In genomic region chr16:72937916-72938315, GRCh38 we compare ENCODE assay signal across 17 cellular contexts.
DNase-seq lines count a peak whose midpoint lies in the region; ATAC-seq, FAIRE-seq and TF ChIP-seq lines count a peak whose summit lies in the region.
"Had no signal": no experiment of that assay in that cellular context is flagged by ENCODE, and none has a peak within 500 bp of the region (broad histone marks: within the 10 kb centered on the region; RNA-seq: fewer than 3 reads in every experiment).

No MANE protein-coding gene starts in this region.

- peaks cover 0 to 9% (median 3%) of the 10 kb centered on the region in 5 donors for H3K27me3 Mint-ChIP-seq in naive thymus-derived CD4-positive, alpha-beta T cell
- H3K27me3 Mint-ChIP-seq: activated CD8-positive, alpha-beta T cell treated with anti-CD3 and anti-CD28 coated beads for 36 hours had no signal

- H4K20me1 ChIP-seq in smooth muscle cell (ENCODE audit: low read depth), result peaks cover 59% of the 10 kb centered on the region

- CTCF ChIA-PET in naive thymus-derived CD4-positive, alpha-beta T cell (lab: Charles Lee), result no interaction called here

- H3K27ac Mint-ChIP-seq in naive thymus-derived CD4-positive, alpha-beta T cell, result no peak overlapping the region
- H3K27ac Mint-ChIP-seq: activated CD8-positive, alpha-beta T cell treated with anti-CD3 and anti-CD28 coated beads for 36 hours; stimulated activated effector memory CD8-positive, alpha-beta T cell treated with anti-CD3 and anti-CD28 coated beads, Interleukin-12 subunit alpha, Interleukin-12 subunit beta, amount 100 ng/mL, for 72 hours had no signal

- H3K9ac ChIP-seq in kidney (ENCODE audit: low read length in 2 of 2) (no peak overlapping the region), smooth muscle cell (ENCODE audit: low read depth) (no peak overlapping the region)

- H3K4me1 ChIP-seq in Peyer's patch (peaks cover 0 to 15% (median 0%) of the 10 kb centered on the region in 4 donors), kidney (ENCODE audit: control insufficient read depth in 1 of 2, insufficient read depth in 1 of 2, low read depth in 1 of 2, low read length in 2 of 2) (peaks cover 5% of the 10 kb centered on the region in 2 donors), smooth muscle cell (ENCODE audit: low read depth) (peaks cover 18% of the 10 kb centered on the region)
- no peaks in the 10 kb centered on the region for H3K4me1 ChIP-seq in naive thymus-derived CD4-positive, alpha-beta T cell (ENCODE audit: control insufficient read depth in 2 of 2, insufficient read depth in 2 of 2, low read length in 2 of 2)

- no peak overlapping the region for H3K4me3 ChIP-seq in Peyer's patch
- no peak overlapping the region for H3K4me3 ChIP-seq in kidney (ENCODE audit: low read length in 2 of 2)
- H3K4me3 ChIP-seq in smooth muscle cell, result no peak overlapping the region
- H3K4me3 ChIP-seq in naive thymus-derived CD4-positive, alpha-beta T cell (ENCODE audit: low read length), result no peak overlapping the region
- H3K4me3 ChIP-seq: left lung, ovary had no signal

- H3K9me3 Mint-ChIP-seq in naive thymus-derived CD4-positive, alpha-beta T cell, result peaks cover 0 to 4% (median 0%) of the 10 kb centered on the region in 11 donors
- H3K9me3 Mint-ChIP-seq: activated CD8-positive, alpha-beta T cell treated with anti-CD3 and anti-CD28 coated beads for 36 hours had no signal

- no peak overlapping the region for H3K4me3 Mint-ChIP-seq in naive thymus-derived CD4-positive, alpha-beta T cell
- H3K4me3 Mint-ChIP-seq: activated CD8-positive, alpha-beta T cell treated with anti-CD3 and anti-CD28 coated beads for 36 hours; stimulated activated effector memory CD8-positive, alpha-beta T cell treated with anti-CD3 and anti-CD28 coated beads, Interleukin-12 subunit alpha, Interleukin-12 subunit beta, amount 100 ng/mL, for 72 hours had no signal

- TF ChIP-seq CTCF in Peyer's patch (IDR thresholded peaks at IDR 0.05), result no peak
- TF ChIP-seq CTCF in kidney (IDR thresholded peaks at IDR 0.05; ENCODE audit: borderline replicate concordance, extremely low read depth, insufficient read depth), result no peak
- TF ChIP-seq CTCF in smooth muscle cell (IDR thresholded peaks at IDR 0.05; ENCODE audit: borderline replicate concordance, insufficient read depth, poor library complexity, severe bottlenecking), result no peak

- no peaks in the 10 kb centered on the region for H3K36me3 Mint-ChIP-seq in naive thymus-derived CD4-positive, alpha-beta T cell
- H3K36me3 Mint-ChIP-seq: stimulated activated effector memory CD8-positive, alpha-beta T cell treated with anti-CD3 and anti-CD28 coated beads, Interleukin-12 subunit alpha, Interleukin-12 subunit beta, amount 100 ng/mL, for 72 hours had no signal

- TF ChIP-seq POLR2A in Peyer's patch (IDR thresholded peaks at IDR 0.05), result no peak

- POLR2A ChIA-PET in naive thymus-derived CD4-positive, alpha-beta T cell (lab: Charles Lee), result no interaction called here

- FAIRE-seq in kidney (lab: Jason Lieb, UNC), result no peak
- FAIRE-seq: bronchial epithelial cell had no signal

- ATAC-seq in naive thymus-derived CD4-positive, alpha-beta T cell, result no peak
- no peak for ATAC-seq in GM18858 (IDR thresholded peaks at IDR 0.05; ENCODE audit: unreplicated experiment)
- ATAC-seq: activated CD8-positive, alpha-beta T cell treated with anti-CD3 and anti-CD28 coated beads for 36 hours; stimulated activated effector memory CD8-positive, alpha-beta T cell treated with anti-CD3 and anti-CD28 coated beads, Interleukin-12 subunit alpha, Interleukin-12 subunit beta, amount 100 ng/mL, for 72 hours had no signal

- DNase-seq in DMS79 treated with DMSO at 0.1 percent for 48 hours (lab: John Stamatoyannopoulos, UW) (peak; percentile 45), Peyer's patch (peak in 1 of 3 donors; percentile 27), kidney (peak; percentile 36), smooth muscle cell (lab: John Stamatoyannopoulos, UW; ENCODE audit: unreplicated experiment) (no peak), H4 (ENCODE audit: low spot score) (no peak), occipital lobe (lab: John Stamatoyannopoulos, UW) (no peak)
- DNase-seq in naive thymus-derived CD4-positive, alpha-beta T cell, result no peak
- DNase-seq: activated CD8-positive, alpha-beta T cell treated with anti-CD3 and anti-CD28 coated beads for 36 hours; activated gamma-delta T cell treated with Interleukin-2 at 50 U/mL for 16 hours; H7; SIG-M5; stimulated activated CD4-positive, alpha-beta T cell treated with anti-CD3 and anti-CD28 coated beads, Interleukin-4, amount 100 ng/mL, for 1 hour had no signal

- no peaks in the 10 kb centered on the region for H3K9me3 ChIP-seq in Peyer's patch
- no peaks in the 10 kb centered on the region for H3K9me3 ChIP-seq in kidney (ENCODE audit: control insufficient read depth in 1 of 2, low read length in 2 of 2)
- H3K9me3 ChIP-seq in smooth muscle cell (replicated peaks; ENCODE audit: low read depth), result no peaks in the 10 kb centered on the region
- H3K9me3 ChIP-seq in naive thymus-derived CD4-positive, alpha-beta T cell (ENCODE audit: control insufficient read depth in 2 of 3, low read length in 3 of 3), result no peaks in the 10 kb centered on the region
- H3K9me3 ChIP-seq: left lung, ovary had no signal

- no peaks in the 10 kb centered on the region for H3K27me3 ChIP-seq in Peyer's patch
- no peaks in the 10 kb centered on the region for H3K27me3 ChIP-seq in smooth muscle cell (ENCODE audit: low read depth)
- no peaks in the 10 kb centered on the region for H3K27me3 ChIP-seq in naive thymus-derived CD4-positive, alpha-beta T cell (ENCODE audit: control insufficient read depth in 2 of 2, insufficient read depth in 2 of 2, low read length in 2 of 2)
- H3K27me3 ChIP-seq: left lung, ovary had no signal

- 94% methylated on average over 9 of the region's 9 CpGs for WGBS in smooth muscle cell (ENCODE audit: low lambda C conversion rate)

- H3K4me2 ChIP-seq in smooth muscle cell, result no peak overlapping the region

- H3F3A ChIP-seq in smooth muscle cell (ENCODE audit: low read depth), result peaks cover 13% of the 10 kb centered on the region

- no peaks in the 10 kb centered on the region for H3K36me3 ChIP-seq in Peyer's patch
- no peaks in the 10 kb centered on the region for H3K36me3 ChIP-seq in kidney (ENCODE audit: control insufficient read depth in 1 of 2, insufficient read depth in 2 of 2, low read length in 2 of 2)
- no peaks in the 10 kb centered on the region for H3K36me3 ChIP-seq in smooth muscle cell (ENCODE audit: low read depth)
- H3K36me3 ChIP-seq in naive thymus-derived CD4-positive, alpha-beta T cell (ENCODE audit: control insufficient read depth in 2 of 3, insufficient read depth in 3 of 3, low read length in 3 of 3), result no peaks in the 10 kb centered on the region
- H3K36me3 ChIP-seq: left lung, ovary had no signal

- peaks cover 0 to 4% (median 0%) of the 10 kb centered on the region in 7 donors for H3K4me1 Mint-ChIP-seq in naive thymus-derived CD4-positive, alpha-beta T cell
- H3K4me1 Mint-ChIP-seq: stimulated activated effector memory CD8-positive, alpha-beta T cell treated with anti-CD3 and anti-CD28 coated beads, Interleukin-12 subunit alpha, Interleukin-12 subunit beta, amount 100 ng/mL, for 72 hours had no signal

- intact Hi-C loops in kidney (cut with DNase I), result no loop called here
- intact Hi-C loops in naive thymus-derived CD4-positive, alpha-beta T cell (cut with micrococcal nuclease), result no loop called here

- H3K79me2 ChIP-seq in smooth muscle cell (ENCODE audit: low read depth), result peaks cover 32% of the 10 kb centered on the region

- no peak overlapping the region for H2AFZ ChIP-seq in smooth muscle cell (ENCODE audit: low read depth)

- H3K27ac ChIP-seq in Peyer's patch, result peak overlapping the region in 3 of 4 donors; percentile 32 to 86 (median 50)
- H3K27ac ChIP-seq in kidney (ENCODE audit: low read depth in 2 of 2, low read length in 2 of 2), result peak overlapping the region in 1 of 2 donors; percentile 25
- H3K27ac ChIP-seq in smooth muscle cell (ENCODE audit: low read depth), result peak overlapping the region; percentile 91
- no peak overlapping the region for H3K27ac ChIP-seq in naive thymus-derived CD4-positive, alpha-beta T cell (ENCODE audit: low read depth, low read length)

Comparison
In these comparisons a context has a peak if more than half of its experiments do, and no peak if none do; other contexts are left out.
1. DNase-seq: peak in DMS79 treated with DMSO at 0.1 percent for 48 hours (single experiment) and kidney (single experiment); none in smooth muscle cell (single experiment), naive thymus-derived CD4-positive, alpha-beta T cell (0 of 9), H4 (single experiment) and occipital lobe (single experiment).